8 cellular contexts compared by ENCODE assay signal in genomic region chr1:58573705-58574591, GRCh38. TPM values are rescaled to one million over a fixed set of nuclear protein-coding genes. Genes with fewer than 3 reads are reported as not detected.
DNase-seq lines count a peak whose midpoint lies in the region; ATAC-seq and TF ChIP-seq lines count a peak whose summit lies in the region.

No MANE protein-coding gene starts in this region.

- peaks cover 8% of the 10 kb centered on the region for H3K36me3 Mint-ChIP-seq in activated T-helper 1 cell treated with anti-CD3 and anti-CD28 coated beads, Interleukin-12 subunit alpha, Interleukin-12 subunit beta, Interleukin-2, Interleukin-4 antibody, amounts not matched to agents 30 ng/mL and 10 ng/mL and 1 ng/mL, durations not matched to agents 14 hours and 24 hours and 36 hours (ENCODE audit: low read depth)
- H3K36me3 Mint-ChIP-seq in glutamatergic neuron (ENCODE audit: unreplicated experiment), result peaks cover 6% of the 10 kb centered on the region

- no peak for TF ChIP-seq CTCF in glutamatergic neuron (IDR thresholded peaks at IDR 0.05; ENCODE audit: partially characterized antibody, unreplicated experiment)
- no peak for TF ChIP-seq CTCF in brain microvascular endothelial cell (IDR thresholded peaks at IDR 0.05; ENCODE audit: low read depth, low read length, missing control alignments)

- peaks cover 74% of the 10 kb centered on the region for H3K27me3 Mint-ChIP-seq in activated T-helper 1 cell treated with anti-CD3 and anti-CD28 coated beads, Interleukin-12 subunit alpha, Interleukin-12 subunit beta, Interleukin-2, Interleukin-4 antibody, amounts not matched to agents 30 ng/mL and 10 ng/mL and 1 ng/mL, durations not matched to agents 14 hours and 24 hours and 36 hours (ENCODE audit: insufficient read depth)
- H3K27me3 Mint-ChIP-seq in glutamatergic neuron (ENCODE audit: unreplicated experiment), result peaks cover 8% of the 10 kb centered on the region

- DNase-seq in activated T-cell treated with anti-CD3 and anti-CD28 coated beads for 24 hours (ENCODE audit: low read depth) (peak; percentile 20), activated T-cell treated with anti-CD3 and anti-CD28 coated beads for 4 hours (no peak), COLO668 (lab: John Stamatoyannopoulos, UW; ENCODE audit: unreplicated experiment) (no peak), glutamatergic neuron (no peak), brain microvascular endothelial cell (no peak)
- DNase-seq in activated T-helper 1 cell treated with anti-CD3 and anti-CD28 coated beads, Interleukin-12 subunit alpha, Interleukin-12 subunit beta, Interleukin-2, Interleukin-4 antibody, amounts not matched to agents 30 ng/mL and 10 ng/mL and 1 ng/mL, durations not matched to agents 14 hours and 24 hours and 36 hours (ENCODE audit: low spot score), result peak; percentile 67
- peak; percentile 20 to 35 for DNase-seq in stimulated activated CD4-positive, alpha-beta T cell treated with anti-CD3 and anti-CD28 coated beads, Interleukin-2, amount 100 ng/mL, for 24 hours

- no peak overlapping the region for H3K27ac ChIP-seq in brain microvascular endothelial cell

- H3K4me3 Mint-ChIP-seq in activated T-helper 1 cell treated with anti-CD3 and anti-CD28 coated beads, Interleukin-12 subunit alpha, Interleukin-12 subunit beta, Interleukin-2, Interleukin-4 antibody, amounts not matched to agents 30 ng/mL and 10 ng/mL and 1 ng/mL, durations not matched to agents 14 hours and 24 hours and 36 hours, result peak overlapping the region; percentile 41
- H3K4me3 Mint-ChIP-seq in glutamatergic neuron (ENCODE audit: unreplicated experiment), result no peak overlapping the region

- H3K9me3 Mint-ChIP-seq in activated T-helper 1 cell treated with anti-CD3 and anti-CD28 coated beads, Interleukin-12 subunit alpha, Interleukin-12 subunit beta, Interleukin-2, Interleukin-4 antibody, amounts not matched to agents 30 ng/mL and 10 ng/mL and 1 ng/mL, durations not matched to agents 14 hours and 24 hours and 36 hours, result no peaks in the 10 kb centered on the region
- H3K9me3 Mint-ChIP-seq in glutamatergic neuron (ENCODE audit: unreplicated experiment), result no peaks in the 10 kb centered on the region

- in situ Hi-C loops in brain microvascular endothelial cell (cut with HindIII; ENCODE audit: low pct_ligation_motif_present, low sequenced_read_pairs), result no loop called here

- H3K27me3 ChIP-seq in brain microvascular endothelial cell (replicated peaks), result peaks cover 17% of the 10 kb centered on the region

- no peak overlapping the region for H3K4me3 ChIP-seq in brain microvascular endothelial cell (ENCODE audit: low read depth, low read length)

- no peaks in the 10 kb centered on the region for H3K36me3 ChIP-seq in brain microvascular endothelial cell (replicated peaks)

- H3K27ac Mint-ChIP-seq in activated T-helper 1 cell treated with anti-CD3 and anti-CD28 coated beads, Interleukin-12 subunit alpha, Interleukin-12 subunit beta, Interleukin-2, Interleukin-4 antibody, amounts not matched to agents 30 ng/mL and 10 ng/mL and 1 ng/mL, durations not matched to agents 14 hours and 24 hours and 36 hours, result peak overlapping the region; percentile 26
- H3K27ac Mint-ChIP-seq in glutamatergic neuron (ENCODE audit: unreplicated experiment), result no peak overlapping the region

- peak; percentile 95 for ATAC-seq in HG03139 (IDR thresholded peaks at IDR 0.05; ENCODE audit: unreplicated experiment)

- intact Hi-C loops in activated T-helper 1 cell treated with anti-CD3 and anti-CD28 coated beads, Interleukin-12 subunit alpha, Interleukin-12 subunit beta, Interleukin-2, Interleukin-4 antibody, amounts not matched to agents 30 ng/mL and 10 ng/mL and 1 ng/mL, durations not matched to agents 14 hours and 24 hours and 36 hours (cut with micrococcal nuclease), result loop anchor here (1.0 to 10.0 kb wide), 5 partner anchors 10 to 1149 kb away; partner anchors contain the start of genes DAB1 and OMA1

- peaks cover 44% of the 10 kb centered on the region for H3K4me1 Mint-ChIP-seq in activated T-helper 1 cell treated with anti-CD3 and anti-CD28 coated beads, Interleukin-12 subunit alpha, Interleukin-12 subunit beta, Interleukin-2, Interleukin-4 antibody, amounts not matched to agents 30 ng/mL and 10 ng/mL and 1 ng/mL, durations not matched to agents 14 hours and 24 hours and 36 hours (ENCODE audit: low read depth)
- no peaks in the 10 kb centered on the region for H3K4me1 Mint-ChIP-seq in glutamatergic neuron (ENCODE audit: low read depth, unreplicated experiment)

RNA-seq across cellular contexts. Expression of gene TACSTD2, which starts 3.1 kb away (rescaled TPM):
- total RNA-seq in activated T-helper 1 cell treated with anti-CD3 and anti-CD28 coated beads, Interleukin-12 subunit alpha, Interleukin-12 subunit beta, Interleukin-2, Interleukin-4 antibody, amounts not matched to agents 30 ng/mL and 10 ng/mL and 1 ng/mL, durations not matched to agents 14 hours and 24 hours and 36 hours, result not detected in 2 replicates
- total RNA-seq in glutamatergic neuron (ENCODE audit: unreplicated experiment), result not detected

RNA-seq across cellular contexts. Expression of gene OMA1, which starts 27.4 kb away (rescaled TPM):
- 12.9 and 13.0 TPM in 2 replicates for total RNA-seq in activated T-helper 1 cell treated with anti-CD3 and anti-CD28 coated beads, Interleukin-12 subunit alpha, Interleukin-12 subunit beta, Interleukin-2, Interleukin-4 antibody, amounts not matched to agents 30 ng/mL and 10 ng/mL and 1 ng/mL, durations not matched to agents 14 hours and 24 hours and 36 hours
- total RNA-seq in glutamatergic neuron (ENCODE audit: unreplicated experiment), result 5.9 TPM

Comparison
In these comparisons a context has a peak if more than half of its experiments do, and no peak if none do; other contexts are left out.
1. DNase-seq: peak in activated T-cell treated with anti-CD3 and anti-CD28 coated beads for 24 hours (single experiment), activated T-helper 1 cell treated with anti-CD3 and anti-CD28 coated beads, Interleukin-12 subunit alpha, Interleukin-12 subunit beta, Interleukin-2, Interleukin-4 antibody, amounts not matched to agents 30 ng/mL and 10 ng/mL and 1 ng/mL, durations not matched to agents 14 hours and 24 hours and 36 hours (single experiment) and stimulated activated CD4-positive, alpha-beta T cell treated with anti-CD3 and anti-CD28 coated beads, Interleukin-2, amount 100 ng/mL, for 24 hours (2 of 2); none in activated T-cell treated with anti-CD3 and anti-CD28 coated beads for 4 hours (single experiment), COLO668 (single experiment), glutamatergic neuron (single experiment) and brain microvascular endothelial cell (single experiment).